ENCODE assay signal across 30 cellular contexts in the genomic region with DNA sequence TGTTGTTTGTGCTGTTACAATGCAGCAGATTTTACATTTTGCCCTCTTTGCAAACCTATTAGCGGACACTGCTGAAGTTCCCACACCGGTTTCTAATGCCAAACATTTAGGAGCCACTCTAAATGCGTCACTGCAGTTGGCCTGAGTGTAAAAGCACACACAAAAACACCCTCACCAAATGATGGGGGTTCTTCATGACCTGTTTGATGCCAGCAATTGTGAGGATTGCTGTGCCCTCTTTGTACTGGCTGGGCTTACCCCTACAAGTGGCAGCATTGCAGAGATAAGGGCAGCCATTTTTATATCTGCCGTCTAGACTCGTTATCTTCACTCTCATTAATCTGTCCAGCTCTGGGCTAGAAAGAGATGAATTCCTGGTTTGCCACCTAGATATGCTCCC.
DNase-seq lines count a peak whose midpoint lies in the region; ATAC-seq, FAIRE-seq and TF ChIP-seq lines count a peak whose summit lies in the region.
"Had no signal": no experiment of that assay in that cellular context is flagged by ENCODE, and none has a peak within 500 bp of the region (broad histone marks: within the 10 kb centered on the region; RNA-seq: fewer than 3 reads in every experiment).

No MANE protein-coding gene starts in this region.

- H3K9me3 ChIP-seq in esophagus squamous epithelium (no peaks in the 10 kb centered on the region), left lung (no peaks in the 10 kb centered on the region), stomach smooth muscle (ENCODE audit: control insufficient read depth in 2 of 2, low read length in 2 of 2) (no peaks in the 10 kb centered on the region)
- H3K9me3 ChIP-seq: neutrophil, prostate gland, SJSA1, testis had no signal

- H3K4me1 ChIP-seq in esophagus squamous epithelium: peaks cover 9 to 66% (median 34%) of the 10 kb centered on the region in 3 donors
- peaks cover 21 to 67% of the 10 kb centered on the region in 2 donors for H3K4me1 ChIP-seq in left lung
- H3K4me1 ChIP-seq in stomach smooth muscle (ENCODE audit: control insufficient read depth, insufficient read depth, low read length): peaks cover 88% of the 10 kb centered on the region
- H3K4me1 ChIP-seq: testis had no signal

- no peaks in the 10 kb centered on the region for H3K27me3 ChIP-seq in esophagus squamous epithelium
- H3K27me3 ChIP-seq in left lung: peaks cover 0 to 7% of the 10 kb centered on the region in 2 donors
- H3K27me3 ChIP-seq in stomach smooth muscle (ENCODE audit: control insufficient read depth in 1 of 2, insufficient read depth in 2 of 2, low read length in 2 of 2): no peaks in the 10 kb centered on the region
- H3K27me3 ChIP-seq: SJSA1, testis had no signal

- DNase-seq in NCI-H748 (lab: John Stamatoyannopoulos, UW; ENCODE audit: unreplicated experiment) (peak; percentile 13), NCI-H748 treated with DMSO at 0.1 percent for 48 hours (lab: John Stamatoyannopoulos, UW) (no peak), esophagus squamous epithelium (lab: John Stamatoyannopoulos, UW) (no peak), left lung (no peak), GM12892 (ENCODE audit: insufficient read length) (no peak)
- DNase-seq in stimulated activated CD4-positive, alpha-beta T cell treated with anti-CD3 and anti-CD28 coated beads, Interleukin-15, amount 100 ng/mL, for 24 hours: no peak
- DNase-seq: activated CD4-positive, alpha-beta T cell treated with anti-CD3 and anti-CD28 coated beads for 36 hours; activated CD8-positive, alpha-beta memory T cell treated with anti-CD3 and anti-CD28 coated beads, Interleukin-2, amount 50 U/mL, for 48 hours; activated CD8-positive, alpha-beta T cell treated with anti-CD3 and anti-CD28 coated beads for 36 hours; activated naive CD4-positive, alpha-beta T cell treated with anti-CD3 and anti-CD28 coated beads for 36 hours; AML-193; CD4-positive, CD25-positive, alpha-beta regulatory T cell; dermis blood vessel endothelial cell; EL; hippocampal formation; NCI-H1092; NCI-H1694 treated with DMSO at 0.1 percent for 48 hours; NCI-H69; stimulated activated naive CD4-positive, alpha-beta T cell; T1000; testis had no signal

- peaks cover 0 to 25% (median 0%) of the 10 kb centered on the region in 3 donors for H3K36me3 ChIP-seq in esophagus squamous epithelium
- peaks cover 0 to 18% of the 10 kb centered on the region in 2 donors for H3K36me3 ChIP-seq in left lung
- peaks cover 23 to 35% of the 10 kb centered on the region in 2 donors for H3K36me3 ChIP-seq in stomach smooth muscle (ENCODE audit: control insufficient read depth in 2 of 2, insufficient read depth in 2 of 2, low read length in 2 of 2)
- H3K36me3 ChIP-seq: neutrophil, prostate gland, SJSA1 had no signal

- intact Hi-C loops in esophagus squamous epithelium (cut with DNase I) (loop anchor here (5.0 kb wide), 1 partner anchor 120 kb away; no protein-coding TSS in a partner anchor), left lung (cut with DNase I) (loop anchor here in 1 of 2 donors (10.0 kb wide), 1 partner anchor 117 kb away; no protein-coding TSS in a partner anchor)

- WGBS in esophagus squamous epithelium, 2 donors: 87% methylated on average over 5 of the region's 5 CpGs

- no peak overlapping the region for H3K4me3 ChIP-seq in esophagus squamous epithelium
- no peak overlapping the region for H3K4me3 ChIP-seq in left lung
- H3K4me3 ChIP-seq in stomach smooth muscle (ENCODE audit: low read length in 2 of 2): no peak overlapping the region
- H3K4me3 ChIP-seq: GM23338, prostate gland, SJSA1, testis had no signal

- ATAC-seq in left lung (peak; percentile 14), HG02678 (IDR thresholded peaks at IDR 0.05; ENCODE audit: unreplicated experiment) (no peak)
- ATAC-seq: activated CD4-positive, alpha-beta T cell treated with anti-CD3 and anti-CD28 coated beads for 36 hours; activated CD8-positive, alpha-beta T cell treated with anti-CD3 and anti-CD28 coated beads for 36 hours; GM23338 had no signal

- TF ChIP-seq CTCF in esophagus squamous epithelium (IDR thresholded peaks at IDR 0.05) (no peak), left lung (IDR thresholded peaks at IDR 0.05) (no peak)

- FAIRE-seq in GM12892 (lab: Jason Lieb, UNC): no peak
- FAIRE-seq: A204.1, frontal cortex, GM18507 had no signal

- H3K9ac ChIP-seq in stomach smooth muscle (ENCODE audit: low read length in 2 of 2): peak overlapping the region; percentile 32 to 52

- H3K27ac ChIP-seq in esophagus squamous epithelium (peak overlapping the region in 3 of 4 donors; percentile 43 to 75 (median 72)), left lung (no peak overlapping the region), stomach smooth muscle (ENCODE audit: low read length) (peak overlapping the region; percentile 97)
- H3K27ac ChIP-seq: neutrophil, SJSA1, testis had no signal

- no peak for TF ChIP-seq POLR2A in esophagus squamous epithelium (IDR thresholded peaks at IDR 0.05)
- no peak for TF ChIP-seq POLR2A in GM12892 (IDR thresholded peaks at IDR 0.05; ENCODE audit: low read depth, low read length)

Comparison
In these comparisons a context has a peak if more than half of its experiments do, and no peak if none do; other contexts are left out.
1. H3K27ac ChIP-seq: peak in esophagus squamous epithelium (3 of 4) and stomach smooth muscle (single experiment); none in left lung (0 of 2).